Comparison of ENCODE assay signal across 1 cellular context in the genomic region with DNA sequence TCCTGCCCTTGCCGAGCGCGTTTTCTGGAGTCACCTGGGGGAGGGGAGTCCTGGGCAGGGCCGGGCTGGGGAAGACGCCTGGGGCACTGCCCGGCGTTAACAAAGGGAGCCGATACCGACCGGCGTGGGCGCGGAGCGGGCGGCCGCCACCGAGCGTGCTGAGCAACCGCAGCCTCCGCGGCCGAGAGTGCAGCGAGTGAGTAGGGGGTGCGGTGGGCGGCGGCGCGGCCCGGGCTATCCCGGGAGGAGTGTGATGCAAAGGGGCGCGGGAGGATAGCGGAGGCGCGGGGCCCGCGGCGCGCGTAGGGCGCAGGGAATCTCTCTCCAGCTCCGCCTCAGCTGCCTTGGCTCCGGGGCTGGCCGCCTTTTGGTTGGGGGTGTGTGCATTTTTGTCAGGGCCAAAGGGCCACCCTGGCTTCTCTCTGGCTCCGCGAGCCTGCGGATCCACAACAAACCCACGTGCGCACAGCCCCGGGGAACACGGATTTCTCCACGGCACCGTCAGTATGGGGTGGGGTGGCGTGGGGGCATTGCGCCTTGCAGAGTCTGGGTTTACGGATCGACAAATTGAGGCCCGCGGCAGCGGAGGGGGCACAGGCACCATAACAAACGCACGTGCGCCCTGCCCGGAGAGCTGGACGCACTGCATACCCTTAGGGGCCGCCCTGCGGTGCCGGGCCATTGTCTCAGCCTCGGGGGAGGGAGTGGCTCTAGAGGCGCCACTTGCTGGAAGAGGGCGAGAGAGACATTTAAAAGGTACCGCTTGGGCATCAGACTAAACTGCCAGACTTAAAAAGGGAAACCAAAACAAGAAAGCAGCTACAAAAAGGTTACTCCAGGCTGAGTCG.
A peak's percentile ranks its signal among the peaks of the same experiment; 100 is the strongest.
TF ChIP-seq lines count a peak whose summit lies in the region.

No MANE protein-coding gene starts in this region.

TF ChIP-seq in HepG2, 621 proteins besides CTCF, POLR2A, EP300 and RAD21 (continued from another document and continues in another):
- TF ChIP-seq, protein P1, sequence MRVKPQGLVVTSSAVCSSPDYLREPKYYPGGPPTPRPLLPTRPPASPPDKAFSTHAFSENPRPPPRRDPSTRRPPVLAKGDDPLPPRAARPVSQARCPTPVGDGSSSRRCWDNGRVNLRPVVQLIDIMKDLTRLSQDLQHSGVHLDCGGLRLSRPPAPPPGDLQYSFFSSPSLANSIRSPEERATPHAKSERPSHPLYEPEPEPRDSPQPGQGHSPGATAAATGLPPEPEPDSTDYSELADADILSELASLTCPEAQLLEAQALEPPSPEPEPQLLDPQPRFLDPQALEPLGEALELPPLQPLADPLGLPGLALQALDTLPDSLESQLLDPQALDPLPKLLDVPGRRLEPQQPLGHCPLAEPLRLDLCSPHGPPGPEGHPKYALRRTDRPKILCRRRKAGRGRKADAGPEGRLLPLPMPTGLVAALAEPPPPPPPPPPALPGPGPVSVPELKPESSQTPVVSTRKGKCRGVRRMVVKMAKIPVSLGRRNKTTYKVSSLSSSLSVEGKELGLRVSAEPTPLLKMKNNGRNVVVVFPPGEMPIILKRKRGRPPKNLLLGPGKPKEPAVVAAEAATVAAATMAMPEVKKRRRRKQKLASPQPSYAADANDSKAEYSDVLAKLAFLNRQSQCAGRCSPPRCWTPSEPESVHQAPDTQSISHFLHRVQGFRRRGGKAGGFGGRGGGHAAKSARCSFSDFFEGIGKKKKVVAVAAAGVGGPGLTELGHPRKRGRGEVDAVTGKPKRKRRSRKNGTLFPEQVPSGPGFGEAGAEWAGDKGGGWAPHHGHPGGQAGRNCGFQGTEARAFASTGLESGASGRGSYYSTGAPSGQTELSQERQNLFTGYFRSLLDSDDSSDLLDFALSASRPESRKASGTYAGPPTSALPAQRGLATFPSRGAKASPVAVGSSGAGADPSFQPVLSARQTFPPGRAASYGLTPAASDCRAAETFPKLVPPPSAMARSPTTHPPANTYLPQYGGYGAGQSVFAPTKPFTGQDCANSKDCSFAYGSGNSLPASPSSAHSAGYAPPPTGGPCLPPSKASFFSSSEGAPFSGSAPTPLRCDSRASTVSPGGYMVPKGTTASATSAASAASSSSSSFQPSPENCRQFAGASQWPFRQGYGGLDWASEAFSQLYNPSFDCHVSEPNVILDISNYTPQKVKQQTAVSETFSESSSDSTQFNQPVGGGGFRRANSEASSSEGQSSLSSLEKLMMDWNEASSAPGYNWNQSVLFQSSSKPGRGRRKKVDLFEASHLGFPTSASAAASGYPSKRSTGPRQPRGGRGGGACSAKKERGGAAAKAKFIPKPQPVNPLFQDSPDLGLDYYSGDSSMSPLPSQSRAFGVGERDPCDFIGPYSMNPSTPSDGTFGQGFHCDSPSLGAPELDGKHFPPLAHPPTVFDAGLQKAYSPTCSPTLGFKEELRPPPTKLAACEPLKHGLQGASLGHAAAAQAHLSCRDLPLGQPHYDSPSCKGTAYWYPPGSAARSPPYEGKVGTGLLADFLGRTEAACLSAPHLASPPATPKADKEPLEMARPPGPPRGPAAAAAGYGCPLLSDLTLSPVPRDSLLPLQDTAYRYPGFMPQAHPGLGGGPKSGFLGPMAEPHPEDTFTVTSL (CRISPR knock-in tag; IDR thresholded peaks at IDR 0.05; ENCODE audit: borderline replicate concordance): peak; percentile 42; the same call in 1 of the 2 replicates
- TF ChIP-seq AGO1 (IDR thresholded peaks at IDR 0.05; ENCODE audit: low read depth, low read length, poor library complexity, severe bottlenecking) (no peak), ARID2 (CRISPR knock-in tag; IDR thresholded peaks at IDR 0.05; ENCODE audit: borderline replicate concordance) (no peak), NFAT5 (CRISPR knock-in tag; IDR thresholded peaks at IDR 0.05) (no peak), HMG20B (CRISPR knock-in tag; conservative IDR thresholded peaks at IDR 0.05) (no peak), MAZ (IDR thresholded peaks at IDR 0.05; ENCODE audit: borderline replicate concordance, low read depth, low read length) (no peak), MAZ (CRISPR knock-in tag; IDR thresholded peaks at IDR 0.05; ENCODE audit: low read depth) (no peak), MXI1 (IDR thresholded peaks at IDR 0.05; ENCODE audit: borderline replicate concordance, low read depth, low read length) (0 out of 3 replicates have a peak, but pooled peaks have one; percentile 28), ZBTB40 (IDR thresholded peaks at IDR 0.05) (no peak), ZBTB40 (CRISPR knock-in tag; IDR thresholded peaks at IDR 0.05) (0 out of 2 replicates have a peak, but pooled peaks have one; percentile 26), TBX2 (CRISPR knock-in tag; IDR thresholded peaks at IDR 0.05; ENCODE audit: borderline replicate concordance) (no peak), ZNF83 (CRISPR knock-in tag; IDR thresholded peaks at IDR 0.05; ENCODE audit: borderline replicate concordance) (0 out of 2 replicates have a peak, but pooled peaks have one; percentile 51), MZF1 (CRISPR knock-in tag; IDR thresholded peaks at IDR 0.05; ENCODE audit: borderline replicate concordance) (no peak), NFYC (CRISPR knock-in tag; IDR thresholded peaks at IDR 0.05) (no peak), ZNF441 (CRISPR knock-in tag; IDR thresholded peaks at IDR 0.05; ENCODE audit: borderline replicate concordance) (no peak), RXRA (CRISPR knock-in tag; IDR thresholded peaks at IDR 0.05) (no peak), ZNF850 (CRISPR knock-in tag; conservative IDR thresholded peaks at IDR 0.05) (no peak), SMC3 (IDR thresholded peaks at IDR 0.05; ENCODE audit: low read length) (no peak)
- TF ChIP-seq, protein P2, sequence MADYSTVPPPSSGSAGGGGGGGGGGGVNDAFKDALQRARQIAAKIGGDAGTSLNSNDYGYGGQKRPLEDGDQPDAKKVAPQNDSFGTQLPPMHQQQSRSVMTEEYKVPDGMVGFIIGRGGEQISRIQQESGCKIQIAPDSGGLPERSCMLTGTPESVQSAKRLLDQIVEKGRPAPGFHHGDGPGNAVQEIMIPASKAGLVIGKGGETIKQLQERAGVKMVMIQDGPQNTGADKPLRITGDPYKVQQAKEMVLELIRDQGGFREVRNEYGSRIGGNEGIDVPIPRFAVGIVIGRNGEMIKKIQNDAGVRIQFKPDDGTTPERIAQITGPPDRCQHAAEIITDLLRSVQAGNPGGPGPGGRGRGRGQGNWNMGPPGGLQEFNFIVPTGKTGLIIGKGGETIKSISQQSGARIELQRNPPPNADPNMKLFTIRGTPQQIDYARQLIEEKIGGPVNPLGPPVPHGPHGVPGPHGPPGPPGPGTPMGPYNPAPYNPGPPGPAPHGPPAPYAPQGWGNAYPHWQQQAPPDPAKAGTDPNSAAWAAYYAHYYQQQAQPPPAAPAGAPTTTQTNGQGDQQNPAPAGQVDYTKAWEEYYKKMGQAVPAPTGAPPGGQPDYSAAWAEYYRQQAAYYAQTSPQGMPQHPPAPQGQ (CRISPR knock-in tag; IDR thresholded peaks at IDR 0.05; ENCODE audit: borderline replicate concordance): no peak
- TF ChIP-seq, protein P3, sequence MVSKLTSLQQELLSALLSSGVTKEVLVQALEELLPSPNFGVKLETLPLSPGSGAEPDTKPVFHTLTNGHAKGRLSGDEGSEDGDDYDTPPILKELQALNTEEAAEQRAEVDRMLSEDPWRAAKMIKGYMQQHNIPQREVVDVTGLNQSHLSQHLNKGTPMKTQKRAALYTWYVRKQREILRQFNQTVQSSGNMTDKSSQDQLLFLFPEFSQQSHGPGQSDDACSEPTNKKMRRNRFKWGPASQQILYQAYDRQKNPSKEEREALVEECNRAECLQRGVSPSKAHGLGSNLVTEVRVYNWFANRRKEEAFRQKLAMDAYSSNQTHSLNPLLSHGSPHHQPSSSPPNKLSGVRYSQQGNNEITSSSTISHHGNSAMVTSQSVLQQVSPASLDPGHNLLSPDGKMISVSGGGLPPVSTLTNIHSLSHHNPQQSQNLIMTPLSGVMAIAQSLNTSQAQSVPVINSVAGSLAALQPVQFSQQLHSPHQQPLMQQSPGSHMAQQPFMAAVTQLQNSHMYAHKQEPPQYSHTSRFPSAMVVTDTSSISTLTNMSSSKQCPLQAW (CRISPR knock-in tag; IDR thresholded peaks at IDR 0.05): no peak
